Comparison of ENCODE assay signal across 14 cellular contexts in genomic region chr2:202037086-202037485, GRCh38. TPM values are rescaled to one million over a fixed set of nuclear protein-coding genes. Genes with fewer than 3 reads are reported as not detected.
A peak's percentile ranks its signal among the peaks of the same experiment; 100 is the strongest.
DNase-seq lines count a peak whose midpoint lies in the region; ATAC-seq and TF ChIP-seq lines count a peak whose summit lies in the region.
"Had no signal": no experiment of that assay in that cellular context is flagged by ENCODE, and none has a peak within 500 bp of the region (broad histone marks: within the 10 kb centered on the region; RNA-seq: fewer than 3 reads in every experiment).

No MANE protein-coding gene starts in this region.

- peak overlapping the region; percentile 73 for H3K9ac ChIP-seq in iPS-18a (ENCODE audit: low read length)

- no peaks in the 10 kb centered on the region for H3K9me3 Mint-ChIP-seq in WTC11
- H3K9me3 Mint-ChIP-seq: brain; stimulated activated naive CD8-positive, alpha-beta T cell treated with anti-CD3 and anti-CD28 coated beads, Interleukin-15, amount 100 ng/mL, for 72 hours had no signal

- H3K4me3 ChIP-seq in H7 (ENCODE audit: insufficient read depth, low read depth, low read length): peak overlapping the region; percentile 84
- H3K4me3 ChIP-seq in iPS-18a (ENCODE audit: low read length): peak overlapping the region; percentile 72
- H3K4me3 ChIP-seq in skin epidermis: peak overlapping the region in 6 of 7 experiments; percentile 18 to 76 (median 69)
- H3K4me3 ChIP-seq: spleen had no signal

- POLR2A ChIA-PET in WTC11 (lab: Charles Lee): no interaction called here

- H3K27me3 Mint-ChIP-seq in WTC11 (ENCODE audit: low read depth): peaks cover 17% of the 10 kb centered on the region

- H3K27me3 ChIP-seq in H7 (ENCODE audit: control insufficient read depth, insufficient read depth, low read length) (peaks cover 11% of the 10 kb centered on the region; the same call in 1 of the 2 replicates), iPS-18a (ENCODE audit: control insufficient read depth, insufficient read depth, low read length) (no peaks in the 10 kb centered on the region)

- CTCF ChIA-PET in WTC11 (lab: Charles Lee): no interaction called here

- no peak for DNase-seq in H7
- DNase-seq in WTC11 (ENCODE audit: low spot score): no peak
- no peak for DNase-seq in NCI-H1105 (lab: John Stamatoyannopoulos, UW)
- no peak for DNase-seq in superior temporal gyrus (ENCODE audit: extremely low spot score)
- no peak for DNase-seq in DMS53 treated with DMSO at 0.1 percent for 48 hours (lab: John Stamatoyannopoulos, UW; ENCODE audit: unreplicated experiment)
- DNase-seq in NCI-H2196 treated with DMSO at 0.1 percent for 48 hours (lab: John Stamatoyannopoulos, UW; ENCODE audit: unreplicated experiment): no peak
- DNase-seq: activated CD8-positive, alpha-beta memory T cell treated with anti-CD3 and anti-CD28 coated beads for 24 hours; NCI-H1930; SHP77 treated with DMSO at 0.1 percent for 48 hours; spleen; stimulated activated naive CD8-positive, alpha-beta T cell treated with anti-CD3 and anti-CD28 coated beads, Interleukin-15, amount 100 ng/mL, for 72 hours had no signal

- no peak overlapping the region for H3K27ac Mint-ChIP-seq in WTC11
- H3K27ac Mint-ChIP-seq: stimulated activated naive CD8-positive, alpha-beta T cell treated with anti-CD3 and anti-CD28 coated beads, Interleukin-15, amount 100 ng/mL, for 72 hours had no signal

- H3K4me1 Mint-ChIP-seq in WTC11: peaks cover 37% of the 10 kb centered on the region

- no peak for ATAC-seq in WTC11
- ATAC-seq: stimulated activated naive CD8-positive, alpha-beta T cell treated with anti-CD3 and anti-CD28 coated beads, Interleukin-15, amount 100 ng/mL, for 72 hours had no signal

- peaks cover 26% of the 10 kb centered on the region for H3K4me1 ChIP-seq in iPS-18a (ENCODE audit: control insufficient read depth, low read depth, low read length)

- H3K4me3 Mint-ChIP-seq in WTC11: no peak overlapping the region
- H3K4me3 Mint-ChIP-seq: brain; stimulated activated naive CD8-positive, alpha-beta T cell treated with anti-CD3 and anti-CD28 coated beads, Interleukin-15, amount 100 ng/mL, for 72 hours had no signal

- no peak overlapping the region for H3K27ac ChIP-seq in iPS-18a (ENCODE audit: low read length)
- H3K27ac ChIP-seq in skin epidermis: peak overlapping the region in 12 of 21 experiments; percentile 13 to 91 (median 40)
- H3K27ac ChIP-seq: spleen had no signal

- no peak for TF ChIP-seq CTCF in WTC11 (IDR thresholded peaks at IDR 0.05)

- no peaks in the 10 kb centered on the region for H3K9me3 ChIP-seq in iPS-18a (ENCODE audit: control insufficient read depth, low read depth, low read length)
- H3K9me3 ChIP-seq: spleen had no signal

- no peaks in the 10 kb centered on the region; the same call in none of the 2 replicates for H3K36me3 Mint-ChIP-seq in WTC11

- H3K36me3 ChIP-seq in H7 (replicated peaks; ENCODE audit: control insufficient read depth, insufficient read depth, low read length) (peaks cover 6% of the 10 kb centered on the region), iPS-18a (ENCODE audit: control insufficient read depth, low read depth, low read length) (peaks cover 29% of the 10 kb centered on the region)
- H3K36me3 ChIP-seq: spleen had no signal

TF ChIP-seq in WTC11, 78 proteins besides CTCF, POLR2A, EP300 and RAD21:
- no peak for TF ChIP-seq ZNF317 (CRISPR knock-in tag; IDR thresholded peaks at IDR 0.05; ENCODE audit: borderline replicate concordance, low read depth)
- TF ChIP-seq, protein P1, sequence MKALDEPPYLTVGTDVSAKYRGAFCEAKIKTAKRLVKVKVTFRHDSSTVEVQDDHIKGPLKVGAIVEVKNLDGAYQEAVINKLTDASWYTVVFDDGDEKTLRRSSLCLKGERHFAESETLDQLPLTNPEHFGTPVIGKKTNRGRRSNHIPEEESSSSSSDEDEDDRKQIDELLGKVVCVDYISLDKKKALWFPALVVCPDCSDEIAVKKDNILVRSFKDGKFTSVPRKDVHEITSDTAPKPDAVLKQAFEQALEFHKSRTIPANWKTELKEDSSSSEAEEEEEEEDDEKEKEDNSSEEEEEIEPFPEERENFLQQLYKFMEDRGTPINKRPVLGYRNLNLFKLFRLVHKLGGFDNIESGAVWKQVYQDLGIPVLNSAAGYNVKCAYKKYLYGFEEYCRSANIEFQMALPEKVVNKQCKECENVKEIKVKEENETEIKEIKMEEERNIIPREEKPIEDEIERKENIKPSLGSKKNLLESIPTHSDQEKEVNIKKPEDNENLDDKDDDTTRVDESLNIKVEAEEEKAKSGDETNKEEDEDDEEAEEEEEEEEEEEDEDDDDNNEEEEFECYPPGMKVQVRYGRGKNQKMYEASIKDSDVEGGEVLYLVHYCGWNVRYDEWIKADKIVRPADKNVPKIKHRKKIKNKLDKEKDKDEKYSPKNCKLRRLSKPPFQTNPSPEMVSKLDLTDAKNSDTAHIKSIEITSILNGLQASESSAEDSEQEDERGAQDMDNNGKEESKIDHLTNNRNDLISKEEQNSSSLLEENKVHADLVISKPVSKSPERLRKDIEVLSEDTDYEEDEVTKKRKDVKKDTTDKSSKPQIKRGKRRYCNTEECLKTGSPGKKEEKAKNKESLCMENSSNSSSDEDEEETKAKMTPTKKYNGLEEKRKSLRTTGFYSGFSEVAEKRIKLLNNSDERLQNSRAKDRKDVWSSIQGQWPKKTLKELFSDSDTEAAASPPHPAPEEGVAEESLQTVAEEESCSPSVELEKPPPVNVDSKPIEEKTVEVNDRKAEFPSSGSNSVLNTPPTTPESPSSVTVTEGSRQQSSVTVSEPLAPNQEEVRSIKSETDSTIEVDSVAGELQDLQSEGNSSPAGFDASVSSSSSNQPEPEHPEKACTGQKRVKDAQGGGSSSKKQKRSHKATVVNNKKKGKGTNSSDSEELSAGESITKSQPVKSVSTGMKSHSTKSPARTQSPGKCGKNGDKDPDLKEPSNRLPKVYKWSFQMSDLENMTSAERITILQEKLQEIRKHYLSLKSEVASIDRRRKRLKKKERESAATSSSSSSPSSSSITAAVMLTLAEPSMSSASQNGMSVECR (CRISPR knock-in tag; IDR thresholded peaks at IDR 0.05; ENCODE audit: borderline replicate concordance): peak; percentile 48; the same call in 1 of the 2 replicates
TF ChIP-seq in WTC11: peak in this region for 1.

RNA-seq across cellular contexts. Expression of gene FZD7, which starts 3.4 kb away (rescaled TPM):
- 103 and 114 TPM in 2 replicates for total RNA-seq in H7 (2014; rRNA removed; shearing (Covaris generic))
- 136 to 153 TPM (median 137 TPM) in 3 replicates for total RNA-seq in WTC11 (2021)

RNA-seq across cellular contexts. Expression of gene KIAA2012, which starts 36.0 kb away (rescaled TPM):
- not detected in 2 replicates for total RNA-seq in H7 (2014; rRNA removed; shearing (Covaris generic))
- not detected in 3 replicates for total RNA-seq in WTC11 (2021)
- total RNA-seq: spleen had no signal
